Comparison of ENCODE assay signal across 20 cellular contexts in genomic region chr3:125144653-125145314, GRCh38.
DNase-seq lines count a peak whose midpoint lies in the region; ATAC-seq and TF ChIP-seq lines count a peak whose summit lies in the region.
"Had no signal": no experiment of that assay in that cellular context is flagged by ENCODE, and none has a peak within 500 bp of the region (broad histone marks: within the 10 kb centered on the region; RNA-seq: fewer than 3 reads in every experiment).

No MANE protein-coding gene starts in this region.

- no peaks in the 10 kb centered on the region for H3K4me1 ChIP-seq in HEK293 (ENCODE audit: control insufficient read depth, insufficient read depth, low read length)
- peaks cover 59% of the 10 kb centered on the region for H3K4me1 ChIP-seq in adipocyte (ENCODE audit: control insufficient read depth, insufficient read depth, low read length)
- H3K4me1 ChIP-seq in lower lobe of right lung = peaks cover 77% of the 10 kb centered on the region
- H3K4me1 ChIP-seq in thyroid gland = peaks cover 73 to 86% of the 10 kb centered on the region in 2 donors

- H3K27ac ChIP-seq in HEK293 (ENCODE audit: extremely low read depth, low read depth, low read length) (no peak overlapping the region), lower lobe of right lung (peak overlapping the region; percentile 16), thyroid gland (peak overlapping the region in 2 of 3 donors; percentile 77 to 87)
- H3K27ac ChIP-seq: vagina had no signal

- no peak for TF ChIP-seq POLR2A in thyroid gland (IDR thresholded peaks at IDR 0.05)

- CTCF ChIA-PET in HEK293 (lab: Yijun Ruan, JAX) = interaction anchor here (1.1 kb wide), 1 partner anchor 23 kb away, joined by 3 read pairs; no protein-coding TSS in a partner anchor
- CTCF ChIA-PET in GM10248 (lab: Yijun Ruan, JAX) = interaction anchor here (1.3 to 2.3 kb wide), 9 partner anchors 8 to 441 kb away, joined by 3 to 6 read pairs (median 3); no protein-coding TSS in a partner anchor

- WGBS in thyroid gland, 2 donors = 84 to 95% methylated on average over 5 of the region's 5 CpGs

- no peaks in the 10 kb centered on the region for H3K27me3 ChIP-seq in adipocyte (replicated peaks; ENCODE audit: control insufficient read depth, insufficient read depth, low read length)
- no peaks in the 10 kb centered on the region for H3K27me3 ChIP-seq in lower lobe of right lung (ENCODE audit: low read depth)
- H3K27me3 ChIP-seq in thyroid gland = no peaks in the 10 kb centered on the region
- H3K27me3 ChIP-seq: esophagus muscularis mucosa, vagina had no signal

- H3K9me3 ChIP-seq in HEK293 (ENCODE audit: control insufficient read depth, insufficient read depth, low read depth, low read length) = no peaks in the 10 kb centered on the region
- no peaks in the 10 kb centered on the region for H3K9me3 ChIP-seq in adipocyte (ENCODE audit: control insufficient read depth, low read length)
- H3K9me3 ChIP-seq in lower lobe of right lung = no peaks in the 10 kb centered on the region
- H3K9me3 ChIP-seq in thyroid gland = no peaks in the 10 kb centered on the region
- H3K9me3 ChIP-seq: esophagus muscularis mucosa, vagina had no signal

- POLR2A ChIA-PET in HEK293 (lab: Yijun Ruan, JAX) = no interaction called here
- POLR2A ChIA-PET in GM10248 (lab: Yijun Ruan, JAX) = no interaction called here

- TF ChIP-seq CTCF in HEK293 (tag by site-specific recombination; IDR thresholded peaks at IDR 0.05) (no peak), lower lobe of right lung (IDR thresholded peaks at IDR 0.05) (no peak), thyroid gland (IDR thresholded peaks at IDR 0.05) (no peak), GM10248 (IDR thresholded peaks at IDR 0.05; ENCODE audit: control extremely low read depth, extremely low read depth, low read depth, missing control alignments) (no peak)

- H3K36me3 ChIP-seq in HEK293 (ENCODE audit: control insufficient read depth in 2 of 2, insufficient read depth in 1 of 2, low read length in 2 of 2) = no peaks in the 10 kb centered on the region
- no peaks in the 10 kb centered on the region for H3K36me3 ChIP-seq in adipocyte (ENCODE audit: control insufficient read depth, insufficient read depth, low read length, severe bottlenecking)
- H3K36me3 ChIP-seq in lower lobe of right lung = no peaks in the 10 kb centered on the region
- no peaks in the 10 kb centered on the region for H3K36me3 ChIP-seq in thyroid gland
- H3K36me3 ChIP-seq: esophagus muscularis mucosa, vagina had no signal

- intact Hi-C loops in lower lobe of right lung (cut with DNase I) (no loop called here), thyroid gland (cut with DNase I) (loop anchor here (5.0 kb wide), 1 partner anchor 82 kb away; no protein-coding TSS in a partner anchor)

- DNase-seq in adipocyte (ENCODE audit: low read depth) = no peak
- no peak for DNase-seq in lower lobe of right lung
- no peak for DNase-seq in thyroid gland
- no peak for DNase-seq in activated CD4-positive, alpha-beta T cell treated with anti-CD3 and anti-CD28 coated beads, Interleukin-2, amount 50 U/mL, for 48 hours
- no peak for DNase-seq in GM10248 (ENCODE audit: extremely low spot score)
- no peak for DNase-seq in activated effector memory CD4-positive, alpha-beta T cell treated with Interleukin-2 at 50 U/mL for 16 hours
- DNase-seq: activated CD4-positive, alpha-beta T cell treated with anti-CD3 and anti-CD28 coated beads for 1 hour; activated T-cell treated with anti-CD3 and anti-CD28 coated beads, Interleukin-2, amount 50 U/mL, for 72 hours; cerebellar nuclear complex; DMS79; effector CD8-positive, alpha-beta T cell; kidney glomerular epithelial cell; NCI-H2029 treated with DMSO at 0.1 percent for 48 hours; PC-3; T-cell had no signal

- ATAC-seq in lower lobe of right lung = no peak
- ATAC-seq: activated T-cell treated with anti-CD3 and anti-CD28 coated beads, Interleukin-2, amount 50 U/mL, for 72 hours; natural killer cell treated with Interleukin-12 subunit alpha and Interleukin-12 subunit beta and Interleukin-15 and Interleukin-18, amount 100 ng/mL, for 72 hours; PC-3; stimulated activated effector memory CD8-positive, alpha-beta T cell treated with anti-CD3 and anti-CD28 coated beads, Interleukin-12 subunit alpha, Interleukin-12 subunit beta, amount 100 ng/mL, for 72 hours; T-cell had no signal

- peak overlapping the region; percentile 40 for H3K9ac ChIP-seq in adipocyte (ENCODE audit: low read length)

- H3K4me3 ChIP-seq in HEK293 (ENCODE audit: low read depth, low read length) = no peak overlapping the region
- no peak overlapping the region for H3K4me3 ChIP-seq in adipocyte (ENCODE audit: low read length)
- no peak overlapping the region for H3K4me3 ChIP-seq in lower lobe of right lung
- no peak overlapping the region for H3K4me3 ChIP-seq in thyroid gland (replicated peaks in 1 of 3)
- H3K4me3 ChIP-seq: esophagus muscularis mucosa, vagina had no signal

TF ChIP-seq in HEK293, 187 proteins besides CTCF, POLR2A, EP300 and RAD21:
- TF ChIP-seq ZNF488 (tag by site-specific recombination; IDR thresholded peaks at IDR 0.05) (no peak), REST (tag by site-specific recombination; IDR thresholded peaks at IDR 0.05) (no peak), KLF7 (tag by site-specific recombination; IDR thresholded peaks at IDR 0.05; ENCODE audit: borderline replicate concordance) (no peak), ZNF169 (tag by site-specific recombination; IDR thresholded peaks at IDR 0.05) (no peak), ZIC2 (tag by site-specific recombination; IDR thresholded peaks at IDR 0.05) (peak; percentile 26; the same call in 1 of the 2 replicates)
